In genomic region chr6:137191670-137192069, GRCh38 we compare ENCODE assay signal across 19 cellular contexts. TPM values are rescaled to one million over a fixed set of nuclear protein-coding genes. Genes with fewer than 3 reads are reported as not detected.
A peak's percentile ranks its signal among the peaks of the same experiment; 100 is the strongest.
DNase-seq lines count a peak whose midpoint lies in the region; ATAC-seq and TF ChIP-seq lines count a peak whose summit lies in the region.
"Had no signal": no experiment of that assay in that cellular context is flagged by ENCODE, and none has a peak within 500 bp of the region (broad histone marks: within the 10 kb centered on the region; RNA-seq: fewer than 3 reads in every experiment).

No MANE protein-coding gene starts in this region.

- peaks cover 18% of the 10 kb centered on the region for H3K36me3 Mint-ChIP-seq in Caco-2 (ENCODE audit: insufficient read depth, unreplicated experiment)
- H3K36me3 Mint-ChIP-seq: IgD-negative memory B cell had no signal

- no peak overlapping the region for H3K4me3 ChIP-seq in fibroblast of mammary gland (ENCODE audit: control insufficient read depth, low read depth, low read length)
- no peak overlapping the region for H3K4me3 ChIP-seq in hepatocyte
- no peak overlapping the region for H3K4me3 ChIP-seq in testis
- H3K4me3 ChIP-seq in Caco-2 (ENCODE audit: low read depth, low read length), result no peak overlapping the region
- H3K4me3 ChIP-seq: BLaER1, Peyer's patch had no signal

- H3K79me2 ChIP-seq in hepatocyte, result no peaks in the 10 kb centered on the region

- POLR2A ChIA-PET in Caco-2 (lab: Charles Lee), result no interaction called here

- H3K9me3 ChIP-seq in hepatocyte (ENCODE audit: low read depth) (peaks cover 8% of the 10 kb centered on the region), testis (no peaks in the 10 kb centered on the region), Caco-2 (peaks cover 20% of the 10 kb centered on the region)

- H3K27me3 Mint-ChIP-seq in Caco-2 (ENCODE audit: insufficient read depth, unreplicated experiment), result no peaks in the 10 kb centered on the region
- H3K27me3 Mint-ChIP-seq: CD4-positive, alpha-beta memory T cell; IgD-negative memory B cell had no signal

- no peaks in the 10 kb centered on the region for H4K20me1 ChIP-seq in hepatocyte (ENCODE audit: insufficient read depth, poor library complexity, severe bottlenecking)
- H4K20me1 ChIP-seq: BLaER1 had no signal

- H3K27ac Mint-ChIP-seq in Caco-2 (ENCODE audit: unreplicated experiment), result no peak overlapping the region
- H3K27ac Mint-ChIP-seq: CD4-positive, alpha-beta memory T cell; H9 had no signal

- H3K9me2 ChIP-seq in hepatocyte (replicated peaks; ENCODE audit: insufficient read depth), result no peaks in the 10 kb centered on the region

- H3K4me3 Mint-ChIP-seq in Caco-2 (ENCODE audit: unreplicated experiment), result no peak overlapping the region
- H3K4me3 Mint-ChIP-seq: CD4-positive, alpha-beta memory T cell; H9; IgD-negative memory B cell had no signal

- no peaks in the 10 kb centered on the region for H3K27me3 ChIP-seq in hepatocyte
- H3K27me3 ChIP-seq in testis, result no peaks in the 10 kb centered on the region
- H3K27me3 ChIP-seq in Caco-2 (replicated peaks; ENCODE audit: control insufficient read depth, insufficient read depth, low read length), result no peaks in the 10 kb centered on the region
- H3K27me3 ChIP-seq: BLaER1, Peyer's patch had no signal

- H3K4me1 ChIP-seq in hepatocyte (ENCODE audit: insufficient read depth) (no peaks in the 10 kb centered on the region), testis (peaks cover 4% of the 10 kb centered on the region), Caco-2 (no peaks in the 10 kb centered on the region)
- H3K4me1 ChIP-seq: BLaER1, Peyer's patch had no signal

- H3K27ac ChIP-seq in hepatocyte, result peak overlapping the region; percentile 45
- H3K27ac ChIP-seq in testis, result peak overlapping the region in 1 of 2 donors; percentile 58
- H3K27ac ChIP-seq: BLaER1, Peyer's patch had no signal

- no peak overlapping the region for H2AFZ ChIP-seq in hepatocyte

- peaks cover 23% of the 10 kb centered on the region for H3K9me3 Mint-ChIP-seq in Caco-2 (ENCODE audit: unreplicated experiment)

- H3K4me1 Mint-ChIP-seq in Caco-2 (ENCODE audit: low read depth, unreplicated experiment), result no peaks in the 10 kb centered on the region
- H3K4me1 Mint-ChIP-seq: H9 had no signal

- no peak overlapping the region for H3K4me2 ChIP-seq in hepatocyte
- H3K4me2 ChIP-seq: BLaER1 had no signal

- intact Hi-C loops in Right ventricle myocardium superior (cut with DNase I) (loop anchor here (5.0 kb wide), 1 partner anchor 94 kb away; no protein-coding TSS in a partner anchor), cardiac septum (cut with DNase I) (no loop called here), testis (cut with DNase I; ENCODE audit: low total_unique reads) (no loop called here), Caco-2 (cut with micrococcal nuclease; ENCODE audit: unreplicated experiment) (no loop called here)

- DNase-seq in Right ventricle myocardium superior, result no peak
- DNase-seq in cardiac septum (ENCODE audit: low spot score), result no peak
- DNase-seq in fibroblast of mammary gland (ENCODE audit: low read depth), result peak; percentile 76
- DNase-seq in hepatocyte (ENCODE audit: low spot score), result no peak
- peak; percentile 33 for DNase-seq in testis
- DNase-seq in T-helper 9 cell, result no peak
- DNase-seq in Caco-2, result no peak
- DNase-seq: Calu3; CD4-positive, alpha-beta memory T cell; GF-D8; H9; Karpas-422; NCI-H1105; NCI-H2081; Peyer's patch had no signal

- WGBS in hepatocyte (ENCODE audit: low lambda C conversion rate, missing lambda C conversion rate), result 71% methylated on average over 1 of the region's 1 CpG
- WGBS in testis, 2 donors, result 32 to 47% methylated on average over 1 of the region's 1 CpG

- TF ChIP-seq CTCF in fibroblast of mammary gland (conservative IDR thresholded peaks at IDR 0.05; ENCODE audit: control insufficient read depth, insufficient read depth, low read depth, low read length) (no peak), hepatocyte (IDR thresholded peaks at IDR 0.05; ENCODE audit: poor library complexity) (no peak), testis (IDR thresholded peaks at IDR 0.05) (no peak), Caco-2 (IDR thresholded peaks at IDR 0.05; ENCODE audit: insufficient read depth in 1 of 2, low read depth in 1 of 2, low read length in 1 of 2, severe bottlenecking in 1 of 2, unreplicated experiment in 1 of 2) (no peak)

- H3K36me3 ChIP-seq in hepatocyte (replicated peaks; ENCODE audit: insufficient read depth, low read depth) (no peaks in the 10 kb centered on the region), testis (ENCODE audit: low read depth, missing control alignments) (no peaks in the 10 kb centered on the region), Caco-2 (ENCODE audit: control insufficient read depth, insufficient read depth, low read length) (no peaks in the 10 kb centered on the region)

- peak; percentile 50 for ATAC-seq in Right ventricle myocardium superior (ENCODE audit: poor library complexity)
- no peak for ATAC-seq in GM21390 (IDR thresholded peaks at IDR 0.05; ENCODE audit: unreplicated experiment)

- no peak for TF ChIP-seq POLR2A in testis (IDR thresholded peaks at IDR 0.05)

- CTCF ChIA-PET in Caco-2 (lab: Charles Lee), result no interaction called here

- no TSS peak for BruUV-seq in Caco-2 (replicated peaks; lab: Mats Ljungman, UMichigan)

RNA-seq across cellular contexts. Expression of gene IL22RA2, which starts 18.2 kb away (rescaled TPM):
- total RNA-seq in Right ventricle myocardium superior (not detected), cardiac septum (0.11 TPM), hepatocyte (not detected in 2 replicates), testis (not detected), Caco-2 (2022) (not detected in 2 replicates)
- polyA plus RNA-seq in hepatocyte (not detected in 2 replicates), testis (ENCODE audit: insufficient read depth, low read depth, low replicate concordance) (not detected)
- total RNA-seq: Calu3; CD4-positive, alpha-beta memory T cell; H9; NCI-H460; Peyer's patch had no signal
- polyA plus RNA-seq: CD4-positive, alpha-beta memory T cell; IgD-negative memory B cell had no signal

RNA-seq across cellular contexts. Expression of gene IFNGR1, which starts 27.5 kb away (rescaled TPM):
- total RNA-seq in Right ventricle myocardium superior, result 99.9 TPM
- 60.1 TPM for total RNA-seq in cardiac septum
- total RNA-seq in hepatocyte, result 123 and 127 TPM in 2 replicates
- 78.8 and 83.6 TPM in 2 replicates for polyA plus RNA-seq in hepatocyte
- 10 to 100 TPM; 46.4 to 47.8 TPM for total RNA-seq in testis
- 49.6 TPM for polyA plus RNA-seq in testis (ENCODE audit: insufficient read depth, low read depth, low replicate concordance)
- total RNA-seq in Caco-2 (2022), result 56.9 and 58.0 TPM in 2 replicates

Comparison
In these comparisons a context has a peak if more than half of its experiments do, and no peak if none do; other contexts are left out.
1. DNase-seq: peak in fibroblast of mammary gland (single experiment) and testis (single experiment); none in Right ventricle myocardium superior (single experiment), cardiac septum (single experiment), hepatocyte (single experiment), T-helper 9 cell (single experiment) and Caco-2 (0 of 2).